In the genomic region with DNA sequence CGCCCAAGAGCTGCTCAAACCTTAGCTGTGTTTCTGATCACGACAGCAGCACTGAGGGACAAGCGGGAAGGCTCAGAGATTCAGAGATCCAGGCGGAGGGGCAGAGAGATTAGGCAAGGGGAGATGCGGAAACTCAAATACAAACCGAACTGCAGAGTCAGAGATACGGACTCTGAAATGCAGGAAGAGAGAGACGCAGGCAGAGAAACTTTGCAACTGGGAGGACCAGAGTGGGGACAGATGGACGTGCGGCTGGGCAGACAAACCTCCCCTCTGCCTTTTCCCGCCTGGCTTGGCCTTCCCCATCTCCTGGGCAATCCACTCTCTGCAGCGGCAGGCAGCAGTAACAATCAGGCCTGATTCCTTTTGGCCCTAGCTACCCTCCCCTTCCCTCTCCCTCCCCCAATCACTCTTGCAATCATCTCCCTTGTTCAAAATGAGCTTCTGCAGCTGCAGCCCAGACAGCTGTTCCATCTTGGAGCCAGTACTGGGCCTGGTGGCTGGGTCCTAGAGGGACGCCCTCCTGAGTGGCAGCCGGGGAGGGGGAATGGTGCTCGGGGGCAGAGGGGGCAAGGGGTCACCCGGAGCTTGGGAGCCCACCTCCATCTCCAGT, we compare ENCODE assay signal across 2 cellular contexts.
TF ChIP-seq lines count a peak whose summit lies in the region.

No MANE protein-coding gene starts in this region.

TF ChIP-seq in SK-N-SH, 30 proteins besides CTCF, POLR2A, EP300 and RAD21 (continued from another document):
- no peak for TF ChIP-seq REST (IDR thresholded peaks at IDR 0.05; ENCODE audit: low read depth, low read length)
- TF ChIP-seq GABPA (IDR thresholded peaks at IDR 0.05; ENCODE audit: low read depth): no peak
- TF ChIP-seq, protein P1, sequence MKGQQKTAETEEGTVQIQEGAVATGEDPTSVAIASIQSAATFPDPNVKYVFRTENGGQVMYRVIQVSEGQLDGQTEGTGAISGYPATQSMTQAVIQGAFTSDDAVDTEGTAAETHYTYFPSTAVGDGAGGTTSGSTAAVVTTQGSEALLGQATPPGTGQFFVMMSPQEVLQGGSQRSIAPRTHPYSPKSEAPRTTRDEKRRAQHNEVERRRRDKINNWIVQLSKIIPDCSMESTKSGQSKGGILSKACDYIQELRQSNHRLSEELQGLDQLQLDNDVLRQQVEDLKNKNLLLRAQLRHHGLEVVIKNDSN (IDR thresholded peaks at IDR 0.05; ENCODE audit: borderline replicate concordance, low read depth): no peak
- TF ChIP-seq FOXJ3 (CRISPR knock-in tag; IDR thresholded peaks at IDR 0.05): no peak
- TF ChIP-seq JUND (IDR thresholded peaks at IDR 0.05): no peak
- TF ChIP-seq MXI1 (IDR thresholded peaks at IDR 0.05; ENCODE audit: low read depth, low read length): no peak
- no peak for TF ChIP-seq ZBTB33 (IDR thresholded peaks at IDR 0.05; ENCODE audit: borderline replicate concordance, low read depth)
- TF ChIP-seq CHD2 (IDR thresholded peaks at IDR 0.05; ENCODE audit: low read length, partially characterized antibody): no peak
- TF ChIP-seq TAF1 (IDR thresholded peaks at IDR 0.05; ENCODE audit: borderline replicate concordance, low read depth, low read length): no peak
- TF ChIP-seq, protein P2, sequence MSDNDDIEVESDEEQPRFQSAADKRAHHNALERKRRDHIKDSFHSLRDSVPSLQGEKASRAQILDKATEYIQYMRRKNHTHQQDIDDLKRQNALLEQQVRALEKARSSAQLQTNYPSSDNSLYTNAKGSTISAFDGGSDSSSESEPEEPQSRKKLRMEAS (IDR thresholded peaks at IDR 0.05; ENCODE audit: low read depth): no peak
- TF ChIP-seq SIN3A (IDR thresholded peaks at IDR 0.05; ENCODE audit: borderline replicate concordance, low read depth, low read length): no peak
- no peak for TF ChIP-seq FOXM1 (IDR thresholded peaks at IDR 0.05; ENCODE audit: low read depth)
- TF ChIP-seq YY1 (IDR thresholded peaks at IDR 0.05; ENCODE audit: low read depth): no peak
- TF ChIP-seq SMC3 (IDR thresholded peaks at IDR 0.05; ENCODE audit: low read depth, low read length): no peak
- no peak for TF ChIP-seq ELF1 (IDR thresholded peaks at IDR 0.05)
- no peak for TF ChIP-seq RXRA (IDR thresholded peaks at IDR 0.05; ENCODE audit: borderline replicate concordance, low read depth)
- no peak for TF ChIP-seq MEF2A (IDR thresholded peaks at IDR 0.05; ENCODE audit: borderline replicate concordance, low read depth)
- TF ChIP-seq, protein P3, sequence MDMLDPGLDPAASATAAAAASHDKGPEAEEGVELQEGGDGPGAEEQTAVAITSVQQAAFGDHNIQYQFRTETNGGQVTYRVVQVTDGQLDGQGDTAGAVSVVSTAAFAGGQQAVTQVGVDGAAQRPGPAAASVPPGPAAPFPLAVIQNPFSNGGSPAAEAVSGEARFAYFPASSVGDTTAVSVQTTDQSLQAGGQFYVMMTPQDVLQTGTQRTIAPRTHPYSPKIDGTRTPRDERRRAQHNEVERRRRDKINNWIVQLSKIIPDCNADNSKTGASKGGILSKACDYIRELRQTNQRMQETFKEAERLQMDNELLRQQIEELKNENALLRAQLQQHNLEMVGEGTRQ (IDR thresholded peaks at IDR 0.05; ENCODE audit: borderline replicate concordance, low read depth, low read length): no peak
- no peak for TF ChIP-seq RFX5 (IDR thresholded peaks at IDR 0.05; ENCODE audit: low read length)

TF ChIP-seq in SK-N-SH treated with all-trans-retinoic acid at 6 μM for 48 hours, 23 proteins besides CTCF, POLR2A, EP300 and RAD21 (continued from another document):
- TF ChIP-seq TSHZ2 (CRISPR knock-in tag; IDR thresholded peaks at IDR 0.05) (no peak), TCF4 (CRISPR knock-in tag; IDR thresholded peaks at IDR 0.05; ENCODE audit: borderline replicate concordance) (no peak), ZNF70 (CRISPR knock-in tag; IDR thresholded peaks at IDR 0.05) (no peak), GLIS3 (CRISPR knock-in tag; IDR thresholded peaks at IDR 0.05) (no peak), ESRRG (CRISPR knock-in tag; IDR thresholded peaks at IDR 0.05) (no peak), CREB5 (CRISPR knock-in tag; IDR thresholded peaks at IDR 0.05; ENCODE audit: low read depth) (no peak), ZNF8 (CRISPR knock-in tag; IDR thresholded peaks at IDR 0.05) (no peak), TOX (CRISPR knock-in tag; IDR thresholded peaks at IDR 0.05; ENCODE audit: borderline replicate concordance) (no peak), ZFP3 (CRISPR knock-in tag; IDR thresholded peaks at IDR 0.05) (no peak), PPARA (CRISPR knock-in tag; IDR thresholded peaks at IDR 0.05; ENCODE audit: borderline replicate concordance) (no peak), ZC3H10 (CRISPR knock-in tag; IDR thresholded peaks at IDR 0.05) (no peak), ZFP30 (CRISPR knock-in tag; IDR thresholded peaks at IDR 0.05) (no peak)
- TF ChIP-seq, protein P4, sequence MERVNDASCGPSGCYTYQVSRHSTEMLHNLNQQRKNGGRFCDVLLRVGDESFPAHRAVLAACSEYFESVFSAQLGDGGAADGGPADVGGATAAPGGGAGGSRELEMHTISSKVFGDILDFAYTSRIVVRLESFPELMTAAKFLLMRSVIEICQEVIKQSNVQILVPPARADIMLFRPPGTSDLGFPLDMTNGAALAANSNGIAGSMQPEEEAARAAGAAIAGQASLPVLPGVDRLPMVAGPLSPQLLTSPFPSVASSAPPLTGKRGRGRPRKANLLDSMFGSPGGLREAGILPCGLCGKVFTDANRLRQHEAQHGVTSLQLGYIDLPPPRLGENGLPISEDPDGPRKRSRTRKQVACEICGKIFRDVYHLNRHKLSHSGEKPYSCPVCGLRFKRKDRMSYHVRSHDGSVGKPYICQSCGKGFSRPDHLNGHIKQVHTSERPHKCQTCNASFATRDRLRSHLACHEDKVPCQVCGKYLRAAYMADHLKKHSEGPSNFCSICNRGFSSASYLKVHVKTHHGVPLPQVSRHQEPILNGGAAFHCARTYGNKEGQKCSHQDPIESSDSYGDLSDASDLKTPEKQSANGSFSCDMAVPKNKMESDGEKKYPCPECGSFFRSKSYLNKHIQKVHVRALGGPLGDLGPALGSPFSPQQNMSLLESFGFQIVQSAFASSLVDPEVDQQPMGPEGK (CRISPR knock-in tag; IDR thresholded peaks at IDR 0.05; ENCODE audit: borderline replicate concordance): no peak
